In the genomic region with DNA sequence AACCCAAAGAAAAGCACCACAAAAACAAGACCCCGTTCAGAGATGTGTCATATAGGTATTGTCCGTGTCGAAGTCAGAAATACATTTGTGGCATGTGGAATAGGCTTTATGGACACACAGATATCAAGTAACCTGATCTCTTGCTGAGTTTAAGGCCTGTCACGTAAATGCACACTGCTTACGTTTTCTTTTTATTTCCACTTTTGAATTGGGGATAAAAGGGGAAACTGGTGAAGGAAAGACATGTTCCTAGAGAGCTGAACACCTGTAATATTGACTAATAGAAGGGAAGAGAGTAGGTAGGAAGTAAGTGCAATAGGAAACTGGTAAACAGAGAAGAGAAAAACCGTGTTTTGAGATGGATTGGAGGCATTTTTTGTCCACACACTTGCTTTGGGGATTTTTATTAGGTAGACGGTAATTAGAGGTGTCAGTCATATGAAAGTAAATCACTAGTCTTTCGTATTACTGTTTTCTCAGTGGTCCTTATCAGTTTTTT, we compare ENCODE assay signal across 16 cellular contexts. TPM values are rescaled to one million over a fixed set of nuclear protein-coding genes. Genes with fewer than 3 reads are reported as not detected.
DNase-seq lines count a peak whose midpoint lies in the region; ATAC-seq, FAIRE-seq and TF ChIP-seq lines count a peak whose summit lies in the region.
"Had no signal": no experiment of that assay in that cellular context is flagged by ENCODE, and none has a peak within 500 bp of the region (broad histone marks: within the 10 kb centered on the region; RNA-seq: fewer than 3 reads in every experiment).

No MANE protein-coding gene starts in this region.

- peak overlapping the region; percentile 77 to 81 for H3K27ac Mint-ChIP-seq in activated naive CD4-positive, alpha-beta T cell treated with anti-CD3 and anti-CD28 coated beads, Interleukin-2, amount 50 U/mL, for 72 hours
- H3K27ac Mint-ChIP-seq in stimulated activated naive CD8-positive, alpha-beta T cell treated with anti-CD3 and anti-CD28 coated beads, Interleukin-15, amount 100 ng/mL, for 72 hours, result peak overlapping the region; percentile 38 to 69

- no peak overlapping the region for H3K4me2 ChIP-seq in K562 (ENCODE audit: insufficient read depth, low read length)
- H3K4me2 ChIP-seq: PC-9 had no signal

- no peak overlapping the region for H3K9ac ChIP-seq in K562 (ENCODE audit: insufficient read depth in 1 of 2, low read depth in 2 of 2, low read length in 2 of 2)

- no peak overlapping the region; the same call in 2 of the 3 replicates for H3K27ac ChIP-seq in K562 (ENCODE audit: extremely low read depth, low read depth, low read length)
- no peak overlapping the region for H3K27ac ChIP-seq in testis
- H3K27ac ChIP-seq: ascending aorta, PC-9, VCaP had no signal

- no peak for TF ChIP-seq EP300 in K562 (IDR thresholded peaks at IDR 0.05; ENCODE audit: low read length)

- no peaks in the 10 kb centered on the region for H3K9me3 Mint-ChIP-seq in activated naive CD4-positive, alpha-beta T cell treated with anti-CD3 and anti-CD28 coated beads, Interleukin-2, amount 50 U/mL, for 72 hours
- no peaks in the 10 kb centered on the region for H3K9me3 Mint-ChIP-seq in stimulated activated naive CD8-positive, alpha-beta T cell treated with anti-CD3 and anti-CD28 coated beads, Interleukin-15, amount 100 ng/mL, for 72 hours

- BruUV-seq in K562 (replicated peaks; lab: Mats Ljungman, UMichigan), result no TSS peak

- H3K36me3 ChIP-seq in K562 (ENCODE audit: control insufficient read depth, insufficient read depth, low read length), result peaks cover 24% of the 10 kb centered on the region; the same call in 2 of the 3 replicates
- H3K36me3 ChIP-seq in testis (ENCODE audit: low read depth, missing control alignments), result no peaks in the 10 kb centered on the region
- H3K36me3 ChIP-seq: ascending aorta had no signal

- peaks cover 7% of the 10 kb centered on the region for H4K20me1 ChIP-seq in K562 (replicated peaks; ENCODE audit: control insufficient read depth, insufficient read depth, low read length)

- TF ChIP-seq CTCF in K562 (IDR thresholded peaks at IDR 0.05 in 2 of 3, conservative IDR thresholded peaks at IDR 0.05 in 1 of 3; ENCODE audit: insufficient read depth in 2 of 3, low read depth in 1 of 3, low read length in 3 of 3), result no peak
- no peak for TF ChIP-seq CTCF in testis (IDR thresholded peaks at IDR 0.05)

- POLR2A ChIA-PET in K562 (lab: Yijun Ruan, JAX), result interaction anchor here (1.2 kb wide), 1 partner anchor 11 kb away, joined by 3 read pairs; no protein-coding TSS in a partner anchor

- CTCF ChIA-PET in K562 (lab: Yijun Ruan, JAX; ENCODE audit: low intra/inter-chr PET ratio), result no interaction called here

- no peaks in the 10 kb centered on the region for H3K9me3 ChIP-seq in K562 (replicated peaks; ENCODE audit: control insufficient read depth, insufficient read depth, low read depth, low read length)
- H3K9me3 ChIP-seq in testis, result no peaks in the 10 kb centered on the region
- H3K9me3 ChIP-seq: ascending aorta had no signal

- no peak overlapping the region for H2AFZ ChIP-seq in K562 (ENCODE audit: low read depth, low read length)
- H2AFZ ChIP-seq: PC-9 had no signal

- TF ChIP-seq POLR2A in K562 (conservative IDR thresholded peaks at IDR 0.05) (no peak), testis (IDR thresholded peaks at IDR 0.05) (no peak)

- H3K4me3 ChIP-seq in K562, result no peak overlapping the region
- H3K4me3 ChIP-seq in testis, result no peak overlapping the region
- H3K4me3 ChIP-seq: ascending aorta, PC-9 had no signal

- in situ Hi-C loops in K562 (cut with MboI), result no loop called here

- H3K36me3 Mint-ChIP-seq in activated naive CD4-positive, alpha-beta T cell treated with anti-CD3 and anti-CD28 coated beads, Interleukin-2, amount 50 U/mL, for 72 hours, result peaks cover 5 to 20% of the 10 kb centered on the region in 2 donors

- no peak for ATAC-seq in activated naive CD4-positive, alpha-beta T cell treated with anti-CD3 and anti-CD28 coated beads, Interleukin-2, amount 50 U/mL, for 72 hours
- ATAC-seq in K562 (no peak), GM21367 (IDR thresholded peaks at IDR 0.05; ENCODE audit: unreplicated experiment) (no peak)
- no peak for ATAC-seq in stimulated activated naive CD8-positive, alpha-beta T cell treated with anti-CD3 and anti-CD28 coated beads, Interleukin-15, amount 100 ng/mL, for 72 hours
- ATAC-seq: SK-N-SH treated with all-trans-retinoic acid at 6 μM for 48 hours had no signal

- intact Hi-C loops in K562 (cut with micrococcal nuclease), result no loop called here
- intact Hi-C loops in testis (cut with DNase I; ENCODE audit: low total_unique reads), result no loop called here

- no peak for DNase-seq in activated naive CD4-positive, alpha-beta T cell treated with anti-CD3 and anti-CD28 coated beads, Interleukin-2, amount 50 U/mL, for 72 hours (ENCODE audit: low spot score in 2 of 2)
- no peak for DNase-seq in activated naive CD4-positive, alpha-beta T cell (lab: John Stamatoyannopoulos, UW)
- DNase-seq in NCI-H69 (lab: John Stamatoyannopoulos, UW), result peak; percentile 35
- DNase-seq in K562 (ENCODE audit: extremely low read depth in 1 of 4, low spot score in 3 of 4), result no peak
- no peak for DNase-seq in stimulated activated naive CD8-positive, alpha-beta T cell treated with anti-CD3 and anti-CD28 coated beads, Interleukin-15, amount 100 ng/mL, for 72 hours
- DNase-seq in mucosa of gallbladder (ENCODE audit: low spot score), result no peak
- DNase-seq in testis, result no peak
- DNase-seq: DMS153, erythroblast, H9, NCI-H2029, PC-9 had no signal

- H3K4me1 ChIP-seq in K562 (replicated peaks in 1 of 2; ENCODE audit: control insufficient read depth in 2 of 2, insufficient read depth in 2 of 2, low read length in 2 of 2) (peaks cover 33 to 41% of the 10 kb centered on the region in 2 experiments), testis (no peaks in the 10 kb centered on the region)

- H3K4me3 Mint-ChIP-seq in stimulated activated naive CD8-positive, alpha-beta T cell treated with anti-CD3 and anti-CD28 coated beads, Interleukin-15, amount 100 ng/mL, for 72 hours, result peak overlapping the region; percentile 58 to 69
- H3K4me3 Mint-ChIP-seq: H9 had no signal

- H3K79me2 ChIP-seq in K562 (ENCODE audit: control insufficient read depth, insufficient read depth, low read length), result peaks cover 57% of the 10 kb centered on the region

- no peaks in the 10 kb centered on the region for H3K27me3 Mint-ChIP-seq in stimulated activated naive CD8-positive, alpha-beta T cell treated with anti-CD3 and anti-CD28 coated beads, Interleukin-15, amount 100 ng/mL, for 72 hours

- FAIRE-seq in K562 (lab: Jason Lieb, UNC), result no peak

- H3K4me1 Mint-ChIP-seq in stimulated activated naive CD8-positive, alpha-beta T cell treated with anti-CD3 and anti-CD28 coated beads, Interleukin-15, amount 100 ng/mL, for 72 hours, result peaks cover 92% of the 10 kb centered on the region

- H3K9me1 ChIP-seq in K562 (ENCODE audit: control insufficient read depth, insufficient read depth, low read length), result no peaks in the 10 kb centered on the region

- H3K27me3 ChIP-seq in K562 (ENCODE audit: control insufficient read depth in 2 of 2, insufficient read depth in 2 of 2, low read length in 2 of 2) (no peaks in the 10 kb centered on the region), testis (no peaks in the 10 kb centered on the region)
- H3K27me3 ChIP-seq: ascending aorta had no signal

- 25% methylated on average over 8 of the region's 8 CpGs for WGBS in K562 (ENCODE audit: insufficient coverage, low coverage, missing lambda C conversion rate)
- 87 to 92% methylated on average over 8 of the region's 8 CpGs for WGBS in testis, 2 donors

- no peak for TF ChIP-seq RAD21 in K562 (CRISPR knock-in tag; conservative IDR thresholded peaks at IDR 0.05 in 1 of 2, IDR thresholded peaks at IDR 0.05 in 1 of 2)

TF ChIP-seq in K562, 482 proteins besides CTCF, POLR2A, EP300 and RAD21 (continues in another document):
- TF ChIP-seq PKNOX1 (IDR thresholded peaks at IDR 0.05), result peak; percentile 76
- no peak for TF ChIP-seq DMBX1 (CRISPR knock-in tag; IDR thresholded peaks at IDR 0.05; ENCODE audit: borderline replicate concordance)
- peak; percentile 56 for TF ChIP-seq MEIS2 (IDR thresholded peaks at IDR 0.05; ENCODE audit: partially characterized antibody)

RNA-seq across cellular contexts. Expression of gene TMEM131L, which starts 24.9 kb away (rescaled TPM):
- total RNA-seq in activated naive CD4-positive, alpha-beta T cell treated with anti-CD3 and anti-CD28 coated beads, Interleukin-2, amount 50 U/mL, for 72 hours, result 10 to 100 TPM; 44.8 to 47.7 TPM
- 67.0 and 118 TPM in 2 replicates for total RNA-seq in K562 (2011; cell fraction: chromatin; rRNA removed; ENCODE audit: low replicate concordance)
- 37.9 and 39.4 TPM in 2 replicates for total RNA-seq in K562 (2011; cell fraction: nucleolus; rRNA removed)
- total RNA-seq in K562 (2011; cell fraction: nucleoplasm; rRNA removed), result 60.0 and 67.7 TPM in 2 replicates
- 12.9 and 13.2 TPM in 2 replicates for total RNA-seq in K562 (2014; rRNA removed)
- 15.0 and 16.0 TPM in 2 replicates for total RNA-seq in K562 (2014; rRNA removed; fragmentation: Illumina TruSeq; extraction: Trizol)
- total RNA-seq in K562 (2015; rRNA removed; fragmentation: Illumina TruSeq; extraction: Trizol), result 15.6 and 18.8 TPM in 2 replicates
- 18.6 and 20.8 TPM in 2 replicates for total RNA-seq in K562 (2021)
- polyA plus RNA-seq in K562 (2011; rRNA removed), result 9.7 and 10.0 TPM in 2 replicates
- polyA plus RNA-seq in K562 (2011; cell fraction: cytosol; rRNA removed), result 6.9 and 9.0 TPM in 2 replicates
- 23.1 and 24.6 TPM in 2 replicates for polyA plus RNA-seq in K562 (2011; cell fraction: nucleus; rRNA removed)
- polyA plus RNA-seq in K562 (2012), result 10.8 and 11.2 TPM in 2 replicates
- polyA plus RNA-seq in K562 (2014; fragmentation: Illumina TruSeq; extraction: Trizol), result 13.1 and 15.4 TPM in 2 replicates
- polyA plus RNA-seq in K562 (2014; fragmentation: Nextera tagmentation; extraction: Ambion mirVana), result 1 to 10 TPM; 1.2 to 1.6 TPM
- polyA plus RNA-seq in K562 (2014; rRNA removed), result 6.9 and 7.5 TPM in 2 replicates
- 25.0 and 34.9 TPM in 2 replicates for polyA minus RNA-seq in K562 (2011; rRNA and poly(A)+ RNA removed)
- polyA minus RNA-seq in K562 (2011; cell fraction: cytosol; rRNA and poly(A)+ RNA removed), result 11.2 and 18.8 TPM in 2 replicates
- polyA minus RNA-seq in K562 (2011; cell fraction: nucleus; rRNA and poly(A)+ RNA removed), result 35.5 and 61.0 TPM in 2 replicates
- total RNA-seq in mucosa of gallbladder, result 11.7 TPM
- 10 to 100 TPM; 12.6 to 15.0 TPM for total RNA-seq in testis
- polyA plus RNA-seq in testis (ENCODE audit: insufficient read depth, low read depth, low replicate concordance), result 9.1 TPM
